In genomic region chr19:57664269-57665127, GRCh38 we compare ENCODE assay signal across 1 cellular context.
TF ChIP-seq lines count a peak whose summit lies in the region.

No MANE protein-coding gene starts in this region.

TF ChIP-seq in HepG2, 621 proteins besides CTCF, POLR2A, EP300 and RAD21 (continued from another document and continues in another):
- TF ChIP-seq HMGXB3 (CRISPR knock-in tag; IDR thresholded peaks at IDR 0.05; ENCODE audit: borderline replicate concordance) (peak; percentile 14; the same call in 1 of the 2 replicates), PCBP1 (IDR thresholded peaks at IDR 0.05; ENCODE audit: borderline replicate concordance, low read depth, low read length) (no peak), ZBTB4 (CRISPR knock-in tag; IDR thresholded peaks at IDR 0.05; ENCODE audit: borderline replicate concordance) (0 out of 2 replicates have a peak, but pooled peaks have one; percentile 31), NAIF1 (CRISPR knock-in tag; IDR thresholded peaks at IDR 0.05; ENCODE audit: borderline replicate concordance) (no peak), FOXK2 (IDR thresholded peaks at IDR 0.05) (no peak), ZNF564 (CRISPR knock-in tag; IDR thresholded peaks at IDR 0.05) (peak; percentile 91), ZNF678 (CRISPR knock-in tag; IDR thresholded peaks at IDR 0.05) (peak; percentile 33; the same call in 1 of the 2 replicates), E2F5 (CRISPR knock-in tag; conservative IDR thresholded peaks at IDR 0.05) (peak; percentile 67; the same call in 1 of the 2 replicates), DPF2 (CRISPR knock-in tag; IDR thresholded peaks at IDR 0.05; ENCODE audit: borderline replicate concordance, low read depth) (no peak), ZBTB1 (CRISPR knock-in tag; IDR thresholded peaks at IDR 0.05; ENCODE audit: borderline replicate concordance) (no peak), ZHX2 (IDR thresholded peaks at IDR 0.05; ENCODE audit: low read depth) (peak; percentile 11; the same call in 1 of the 2 replicates), ZHX2 (CRISPR knock-in tag; IDR thresholded peaks at IDR 0.05; ENCODE audit: borderline replicate concordance) (no peak), NFE2 (CRISPR knock-in tag; IDR thresholded peaks at IDR 0.05) (no peak), THAP9 (CRISPR knock-in tag; IDR thresholded peaks at IDR 0.05; ENCODE audit: borderline replicate concordance) (peak; percentile 74; the same call in 1 of the 2 replicates), ZNF614 (CRISPR knock-in tag; IDR thresholded peaks at IDR 0.05; ENCODE audit: borderline replicate concordance) (no peak), IRX3 (CRISPR knock-in tag; IDR thresholded peaks at IDR 0.05; ENCODE audit: borderline replicate concordance, low read depth) (0 out of 2 replicates have a peak, but pooled peaks have one; percentile 62), TEF (CRISPR knock-in tag; IDR thresholded peaks at IDR 0.05) (no peak), SRY (CRISPR knock-in tag; IDR thresholded peaks at IDR 0.05) (no peak), KLF15 (CRISPR knock-in tag; IDR thresholded peaks at IDR 0.05; ENCODE audit: borderline replicate concordance) (no peak), RFX1 (IDR thresholded peaks at IDR 0.05) (no peak), EZH2 (conservative IDR thresholded peaks at IDR 0.05; ENCODE audit: low read depth, low read length) (no peak), ZNF276 (CRISPR knock-in tag; IDR thresholded peaks at IDR 0.05; ENCODE audit: low read depth) (no peak), THAP11 (CRISPR knock-in tag; IDR thresholded peaks at IDR 0.05) (peak; percentile 84), RARG (CRISPR knock-in tag; IDR thresholded peaks at IDR 0.05; ENCODE audit: low read depth) (no peak), ZFP41 (CRISPR knock-in tag; IDR thresholded peaks at IDR 0.05; ENCODE audit: borderline replicate concordance) (no peak)
